In the genomic region with DNA sequence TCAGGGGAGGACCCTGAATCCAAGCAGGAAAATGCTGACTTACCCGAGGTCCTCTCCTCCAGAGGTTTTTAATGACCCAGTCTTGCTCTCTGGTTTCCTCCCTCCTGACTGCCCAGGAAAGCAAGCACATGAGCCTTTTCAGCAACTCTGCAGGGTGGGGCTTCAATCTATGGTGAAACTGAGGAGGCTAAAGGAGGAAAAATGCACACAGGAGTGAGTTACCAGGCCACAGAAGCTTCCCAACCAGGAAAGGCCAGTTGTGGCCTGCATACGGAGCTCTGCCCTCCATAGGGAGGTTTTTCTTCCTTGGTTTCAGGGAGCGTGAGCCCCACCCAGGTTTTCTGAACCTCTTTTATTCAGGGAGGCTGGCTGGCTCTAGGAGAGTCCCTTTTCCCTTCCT, we compare ENCODE assay signal across 20 cellular contexts. TPM values are rescaled to one million over a fixed set of nuclear protein-coding genes. Genes with fewer than 3 reads are reported as not detected.
DNase-seq lines count a peak whose midpoint lies in the region; ATAC-seq, FAIRE-seq and TF ChIP-seq lines count a peak whose summit lies in the region.
"Had no signal": no experiment of that assay in that cellular context is flagged by ENCODE, and none has a peak within 500 bp of the region (broad histone marks: within the 10 kb centered on the region; RNA-seq: fewer than 3 reads in every experiment).

No MANE protein-coding gene starts in this region.

- POLR2A ChIA-PET in K562 (lab: Yijun Ruan, JAX), result interaction anchor here (1.0 to 9.1 kb wide), 3 partner anchors 10 to 17 kb away, joined by 3 to 89 read pairs (median 3); a partner anchor contains a TSS

- H3K9me1 ChIP-seq in K562 (ENCODE audit: control insufficient read depth, insufficient read depth, low read length), result no peaks in the 10 kb centered on the region

- intact Hi-C loops in K562 (cut with micrococcal nuclease), result no loop called here

- no peak overlapping the region for H3K9ac ChIP-seq in K562 (ENCODE audit: insufficient read depth in 1 of 2, low read depth in 2 of 2, low read length in 2 of 2)
- H3K9ac ChIP-seq: SK-N-SH had no signal

- WGBS in K562 (ENCODE audit: insufficient coverage, low coverage, missing lambda C conversion rate), result 34% methylated on average over 3 of the region's 3 CpGs

- no peaks in the 10 kb centered on the region for H4K20me1 ChIP-seq in K562 (replicated peaks; ENCODE audit: control insufficient read depth, insufficient read depth, low read length)
- no peaks in the 10 kb centered on the region for H4K20me1 ChIP-seq in osteoblast (ENCODE audit: insufficient read depth, low read length)

- ATAC-seq in K562, result no peak
- ATAC-seq in GM19463 (IDR thresholded peaks at IDR 0.05; ENCODE audit: unreplicated experiment), result no peak
- ATAC-seq in HG03521 (IDR thresholded peaks at IDR 0.05; ENCODE audit: unreplicated experiment), result no peak
- ATAC-seq: activated CD8-positive, alpha-beta T cell treated with anti-CD3 and anti-CD28 coated beads for 36 hours; CD8-positive, alpha-beta T cell; heart left ventricle had no signal

- TF ChIP-seq POLR2A in K562 (conservative IDR thresholded peaks at IDR 0.05), result no peak

- H3K4me1 ChIP-seq in K562 (replicated peaks in 1 of 2; ENCODE audit: control insufficient read depth in 2 of 2, insufficient read depth in 2 of 2, low read length in 2 of 2) (peaks cover 9 to 23% of the 10 kb centered on the region in 2 experiments; a peak in 4 of 5 replicates), osteoblast (ENCODE audit: insufficient read depth, low read length) (peaks cover 23% of the 10 kb centered on the region)

- BruUV-seq in K562 (replicated peaks; lab: Mats Ljungman, UMichigan), result no TSS peak

- DNase-seq in HPDE6-E6E7 (ENCODE audit: extremely low spot score), result peak; percentile 38
- no peak for DNase-seq in K562 (ENCODE audit: extremely low read depth in 1 of 4, low spot score in 3 of 4)
- DNase-seq in fibroblast of the aortic adventitia (ENCODE audit: low read depth), result peak; percentile 23
- DNase-seq in osteoblast (ENCODE audit: insufficient read length, low spot score, missing footprints), result no peak
- no peak for DNase-seq in activated CD4-positive, alpha-beta T cell treated with anti-CD3 and anti-CD28 coated beads for 4 hours
- DNase-seq in caudate nucleus (lab: John Stamatoyannopoulos, UW), result no peak
- DNase-seq: activated CD4-positive, alpha-beta T cell treated with anti-CD3 and anti-CD28 coated beads for 1 hour; activated CD8-positive, alpha-beta T cell treated with anti-CD3 and anti-CD28 coated beads for 36 hours; CD8-positive, alpha-beta T cell; heart left ventricle; NCI-H2081 treated with DMSO at 0.1 percent for 48 hours; NCI-H82; SK-N-SH; stimulated activated naive CD4-positive, alpha-beta T cell; testis had no signal

- no peaks in the 10 kb centered on the region for H3K36me3 ChIP-seq in K562 (ENCODE audit: control insufficient read depth, insufficient read depth, low read length)
- no peaks in the 10 kb centered on the region for H3K36me3 ChIP-seq in osteoblast (ENCODE audit: insufficient read depth, low read length)
- H3K36me3 ChIP-seq: heart left ventricle had no signal

- H3K9me3 ChIP-seq in K562 (replicated peaks; ENCODE audit: control insufficient read depth, insufficient read depth, low read depth, low read length) (no peaks in the 10 kb centered on the region), osteoblast (ENCODE audit: low read depth, low read length) (no peaks in the 10 kb centered on the region)
- H3K9me3 ChIP-seq: heart left ventricle, SK-N-SH, testis had no signal

- H3K27me3 ChIP-seq in K562 (ENCODE audit: control insufficient read depth in 2 of 2, insufficient read depth in 2 of 2, low read length in 2 of 2), result no peaks in the 10 kb centered on the region
- H3K27me3 ChIP-seq in osteoblast (ENCODE audit: insufficient read depth, low read length), result no peaks in the 10 kb centered on the region
- H3K27me3 ChIP-seq: heart left ventricle, testis had no signal

- no peak for TF ChIP-seq EP300 in K562 (IDR thresholded peaks at IDR 0.05; ENCODE audit: low read length)

- FAIRE-seq in K562 (lab: Jason Lieb, UNC), result no peak
- FAIRE-seq: GM12892, TTC549 had no signal

- H3K4me2 ChIP-seq in K562 (ENCODE audit: insufficient read depth, low read length), result no peak overlapping the region
- H3K4me2 ChIP-seq in osteoblast (ENCODE audit: insufficient read depth, low read length), result no peak overlapping the region
- H3K4me2 ChIP-seq: SK-N-SH had no signal

- TF ChIP-seq CTCF in K562 (IDR thresholded peaks at IDR 0.05 in 2 of 3, conservative IDR thresholded peaks at IDR 0.05 in 1 of 3; ENCODE audit: insufficient read depth in 2 of 3, low read depth in 1 of 3, low read length in 3 of 3) (no peak), fibroblast of the aortic adventitia (IDR thresholded peaks at IDR 0.05; ENCODE audit: insufficient read depth, low read length) (no peak), osteoblast (IDR thresholded peaks at IDR 0.05; ENCODE audit: extremely low read depth, low read depth, low read length) (no peak)

- CTCF ChIA-PET in K562 (lab: Yijun Ruan, JAX; ENCODE audit: low intra/inter-chr PET ratio), result no interaction called here

- H3K27ac ChIP-seq in K562 (ENCODE audit: extremely low read depth, low read depth, low read length) (no peak overlapping the region), osteoblast (ENCODE audit: low read depth, low read length) (no peak overlapping the region), caudate nucleus (ENCODE audit: low read depth, low read length) (no peak overlapping the region)
- H3K27ac ChIP-seq: testis had no signal

- in situ Hi-C loops in K562 (cut with MboI), result no loop called here

- H3K79me2 ChIP-seq in K562 (ENCODE audit: control insufficient read depth, insufficient read depth, low read length) (no peaks in the 10 kb centered on the region), osteoblast (ENCODE audit: insufficient read depth, low read length) (no peaks in the 10 kb centered on the region)

- H2AFZ ChIP-seq in K562 (ENCODE audit: low read depth, low read length) (peak overlapping the region; percentile 43), osteoblast (ENCODE audit: low read length) (peak overlapping the region; percentile 69)

- H3K4me3 ChIP-seq in K562 (no peak overlapping the region), fibroblast of the aortic adventitia (ENCODE audit: low read depth, low read length) (no peak overlapping the region), osteoblast (ENCODE audit: insufficient read depth, low read length) (no peak overlapping the region)
- H3K4me3 ChIP-seq: heart left ventricle, lung, testis had no signal

- no peak for TF ChIP-seq RAD21 in K562 (CRISPR knock-in tag; conservative IDR thresholded peaks at IDR 0.05 in 1 of 2, IDR thresholded peaks at IDR 0.05 in 1 of 2)

TF ChIP-seq in K562, 482 proteins besides CTCF, POLR2A, EP300 and RAD21:
- TF ChIP-seq BRCA1 (IDR thresholded peaks at IDR 0.05) (no peak), BRCA1 (CRISPR knock-in tag; IDR thresholded peaks at IDR 0.05) (no peak), POLR2H (tag; IDR thresholded peaks at IDR 0.05; ENCODE audit: low read depth) (no peak), ADNP (tag; IDR thresholded peaks at IDR 0.05) (peak; percentile 72), ZNF444 (CRISPR knock-in tag; IDR thresholded peaks at IDR 0.05) (no peak)

RNA-seq across cellular contexts. Expression of a gene that starts 14.1 kb away (rescaled TPM):
- total RNA-seq in K562 (2011; cell fraction: chromatin; rRNA removed; ENCODE audit: low replicate concordance), result 91.9 and 204 TPM in 2 replicates
- total RNA-seq in K562 (2011; cell fraction: nucleolus; rRNA removed), result 90.6 and 92.5 TPM in 2 replicates
- total RNA-seq in K562 (2011; cell fraction: nucleoplasm; rRNA removed), result 67.2 and 68.6 TPM in 2 replicates
- total RNA-seq in K562 (2014; rRNA removed) (10.1 and 13.6 TPM in 2 replicates), K562 (2014; rRNA removed; fragmentation: Illumina TruSeq; extraction: Trizol) (9.2 and 9.6 TPM in 2 replicates), K562 (2015; rRNA removed; fragmentation: Illumina TruSeq; extraction: Trizol) (11.0 and 11.2 TPM in 2 replicates), K562 (2021) (24.0 and 26.8 TPM in 2 replicates), fibroblast of the aortic adventitia (ENCODE audit: low replicate concordance) (32.4 and 42.7 TPM in 2 replicates), osteoblast (51.4 and 51.6 TPM in 2 replicates)
- polyA plus RNA-seq in K562 (2011; rRNA removed) (8.8 and 11.9 TPM in 2 replicates), K562 (2014; fragmentation: Illumina TruSeq; extraction: Trizol) (17.9 and 18.8 TPM in 2 replicates), K562 (2014; fragmentation: Nextera tagmentation; extraction: Ambion mirVana) (1 to 10 TPM; 1.4 to 1.5 TPM), K562 (2014; rRNA removed) (17.2 and 17.3 TPM in 2 replicates)
- polyA plus RNA-seq in K562 (2011; cell fraction: cytosol; rRNA removed), result 8.1 and 10.6 TPM in 2 replicates
- polyA plus RNA-seq in K562 (2011; cell fraction: nucleus; rRNA removed), result 72.9 and 124 TPM in 2 replicates
- 16.0 and 23.5 TPM in 2 replicates for polyA plus RNA-seq in K562 (2012)
- polyA minus RNA-seq in K562 (2011; rRNA and poly(A)+ RNA removed), result 11.9 and 15.3 TPM in 2 replicates
- polyA minus RNA-seq in K562 (2011; cell fraction: cytosol; rRNA and poly(A)+ RNA removed), result 7.3 and 10.1 TPM in 2 replicates
- 27.9 and 33.8 TPM in 2 replicates for polyA minus RNA-seq in K562 (2011; cell fraction: nucleus; rRNA and poly(A)+ RNA removed)

Comparison
In these comparisons a context has a peak if more than half of its experiments do, and no peak if none do; other contexts are left out.
1. DNase-seq: peak in HPDE6-E6E7 (single experiment) and fibroblast of the aortic adventitia (single experiment); none in K562 (0 of 4), osteoblast (single experiment), activated CD4-positive, alpha-beta T cell treated with anti-CD3 and anti-CD28 coated beads for 4 hours (0 of 2) and caudate nucleus (0 of 61).